27 cellular contexts compared by ENCODE assay signal in the genomic region with DNA sequence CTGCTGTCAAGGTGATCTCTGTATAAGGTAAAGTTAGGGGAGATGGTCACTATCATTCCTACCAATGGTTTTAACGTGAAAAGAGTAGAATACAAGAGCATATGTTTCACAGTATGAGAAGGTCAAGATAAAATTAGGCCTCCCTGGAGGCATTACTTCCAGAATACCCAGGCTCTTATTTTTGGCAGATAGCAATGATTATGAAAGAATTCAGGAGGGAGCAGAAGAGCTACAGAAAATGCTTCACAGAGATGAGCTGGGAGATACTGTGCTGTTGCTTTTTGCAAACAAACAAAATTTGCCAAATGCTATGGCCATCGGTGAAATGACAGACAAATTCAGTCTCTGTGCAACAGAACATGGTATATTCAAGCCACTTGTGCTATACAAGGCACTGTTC.
"Had no signal": no experiment of that assay in that cellular context is flagged by ENCODE, and none has a peak within 500 bp of the region (broad histone marks: within the 10 kb centered on the region; RNA-seq: fewer than 3 reads in every experiment).

No MANE protein-coding gene starts in this region.

- DNase-seq: dermis blood vessel endothelial cell; effector memory CD4-positive, alpha-beta T cell; erythroblast; esophagus squamous epithelium; head of caudate nucleus; mesenchymal stem cell; mucosa of descending colon; naive thymus-derived CD4-positive, alpha-beta T cell; nucleus accumbens; psoas muscle; right cardiac atrium; spleen; stimulated activated naive CD4-positive, alpha-beta T cell treated with Interleukin-2 at 50 U/mL for 16 hours; stomach; substantia nigra; testis; tibial artery had no signal

- H3K27me3 ChIP-seq: esophagus squamous epithelium, spleen, stomach, testis, tibial artery had no signal

- H3K36me3 ChIP-seq: esophagus squamous epithelium, spleen, stomach, tibial artery had no signal

- H3K4me3 ChIP-seq: coronary artery, esophagus squamous epithelium, lung, mucosa of descending colon, psoas muscle, skin epidermis, spleen, stomach, testis, tibial artery had no signal

- ATAC-seq: left lobe of liver; mucosa of descending colon; naive thymus-derived CD4-positive, alpha-beta T cell; right cardiac atrium had no signal

- H3K27ac ChIP-seq: esophagus squamous epithelium, psoas muscle, spleen, stomach, testis, tibial artery had no signal

- H3K4me3 Mint-ChIP-seq: mesothelial cell of epicardium; naive thymus-derived CD4-positive, alpha-beta T cell; nephron; type B pancreatic cell had no signal

- FAIRE-seq: endometrium, frontal cortex, kidney had no signal

- H3K27ac Mint-ChIP-seq: mesothelial cell of epicardium; naive thymus-derived CD4-positive, alpha-beta T cell; nephron; type B pancreatic cell had no signal

- H3K9me3 ChIP-seq: esophagus squamous epithelium, mucosa of descending colon, psoas muscle, spleen, stomach, testis, tibial artery had no signal

- H3K9me3 Mint-ChIP-seq: nephron, type B pancreatic cell had no signal

- H3K27me3 Mint-ChIP-seq: naive thymus-derived CD4-positive, alpha-beta T cell had no signal

- H3K36me3 Mint-ChIP-seq: naive thymus-derived CD4-positive, alpha-beta T cell; type B pancreatic cell had no signal

- H3K4me1 ChIP-seq: esophagus squamous epithelium, psoas muscle, spleen, stomach, testis, tibial artery had no signal
